In the genomic region with DNA sequence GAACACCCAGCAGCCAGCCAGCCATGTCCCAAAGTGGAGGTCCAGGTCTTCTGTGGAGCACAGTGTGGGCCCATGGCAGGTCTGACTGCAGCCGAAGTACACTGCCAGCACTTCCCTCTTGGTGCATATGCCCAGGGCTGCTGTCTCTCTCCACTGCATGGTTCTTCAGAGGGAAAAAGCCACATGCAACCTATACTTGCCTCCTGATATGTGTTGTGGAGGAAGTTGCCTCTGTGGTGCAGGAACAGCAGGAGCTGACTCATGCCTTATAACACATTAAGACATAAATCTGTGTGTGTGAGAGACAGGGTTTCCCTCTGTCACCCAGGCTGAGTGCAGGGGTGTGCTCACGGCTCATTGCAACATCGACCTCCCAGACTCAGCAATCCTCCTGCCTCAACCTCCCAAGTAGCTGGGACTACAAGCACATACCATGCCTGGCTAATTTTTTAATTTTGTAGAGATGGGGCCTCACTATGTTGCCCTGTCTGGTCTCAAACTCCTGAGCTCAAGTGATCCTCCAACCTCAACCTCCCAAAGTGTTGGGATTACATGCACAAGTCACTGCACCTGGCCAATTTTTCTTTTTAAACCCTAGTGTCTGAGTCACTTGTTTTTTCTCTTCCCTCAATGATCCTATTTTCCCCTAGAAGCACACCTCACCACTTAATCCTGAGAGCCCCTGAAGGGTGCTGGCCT, we compare ENCODE assay signal across 14 cellular contexts.
DNase-seq lines count a peak whose midpoint lies in the region; ATAC-seq and TF ChIP-seq lines count a peak whose summit lies in the region.
"Had no signal": no experiment of that assay in that cellular context is flagged by ENCODE, and none has a peak within 500 bp of the region (broad histone marks: within the 10 kb centered on the region; RNA-seq: fewer than 3 reads in every experiment).

No MANE protein-coding gene starts in this region.

- no peaks in the 10 kb centered on the region for H3K27me3 Mint-ChIP-seq in mesothelial cell of epicardium (ENCODE audit: low read depth)

- no peak overlapping the region for H3K4me3 Mint-ChIP-seq in mesothelial cell of epicardium
- H3K4me3 Mint-ChIP-seq: activated naive CD4-positive, alpha-beta T cell treated with anti-CD3 and anti-CD28 coated beads, Interleukin-2, amount 50 U/mL, for 24 hours had no signal

- ATAC-seq in Right ventricle myocardium inferior (peak; percentile 64), HG03565 (IDR thresholded peaks at IDR 0.05; ENCODE audit: unreplicated experiment) (no peak), GM21737 (IDR thresholded peaks at IDR 0.05; ENCODE audit: unreplicated experiment) (no peak), HG02763 (IDR thresholded peaks at IDR 0.05; ENCODE audit: unreplicated experiment) (no peak)
- ATAC-seq: SK-N-SH treated with all-trans-retinoic acid at 6 μM for 48 hours had no signal

- H3K4me1 ChIP-seq in vagina, result peaks cover 29% of the 10 kb centered on the region

- no peaks in the 10 kb centered on the region for H3K36me3 ChIP-seq in vagina

- peak overlapping the region; percentile 95 for H3K27ac Mint-ChIP-seq in mesothelial cell of epicardium
- H3K27ac Mint-ChIP-seq: activated naive CD4-positive, alpha-beta T cell treated with anti-CD3 and anti-CD28 coated beads, Interleukin-2, amount 50 U/mL, for 24 hours; IgD-negative memory B cell had no signal

- no peaks in the 10 kb centered on the region for H3K9me3 Mint-ChIP-seq in mesothelial cell of epicardium
- H3K9me3 Mint-ChIP-seq: activated naive CD4-positive, alpha-beta T cell treated with anti-CD3 and anti-CD28 coated beads, Interleukin-2, amount 50 U/mL, for 24 hours; IgD-negative memory B cell had no signal

- H3K4me1 Mint-ChIP-seq in mesothelial cell of epicardium, result peaks cover 66% of the 10 kb centered on the region
- H3K4me1 Mint-ChIP-seq: activated naive CD4-positive, alpha-beta T cell treated with anti-CD3 and anti-CD28 coated beads, Interleukin-2, amount 50 U/mL, for 24 hours; IgD-negative memory B cell had no signal

- H3K9me3 ChIP-seq in vagina, result no peaks in the 10 kb centered on the region

- no peak for TF ChIP-seq POLR2A in vagina (IDR thresholded peaks at IDR 0.05)

- H3K4me3 ChIP-seq in vagina, result no peak overlapping the region

- no peaks in the 10 kb centered on the region for H3K27me3 ChIP-seq in vagina

- no peak overlapping the region for H3K27ac ChIP-seq in epithelial cell of prostate
- peak overlapping the region; percentile 31 for H3K27ac ChIP-seq in vagina

- DNase-seq in Right ventricle myocardium inferior (ENCODE audit: missing footprints) (no peak), cardiac septum (ENCODE audit: low spot score) (no peak), epithelial cell of prostate (ENCODE audit: low read depth, low spot score) (peak; percentile 44), mesothelial cell of epicardium (ENCODE audit: low spot score in 2 of 2, unreplicated experiment in 2 of 2) (no peak), vagina (ENCODE audit: extremely low spot score in 2 of 2) (no peak)
- DNase-seq: activated CD4-positive, alpha-beta T cell treated with anti-CD3 and anti-CD28 coated beads, Interleukin-2, amount 50 U/mL, for 4 hours; effector CD8-positive, alpha-beta T cell; NCI-H226 had no signal

- no peaks in the 10 kb centered on the region for H3K36me3 Mint-ChIP-seq in mesothelial cell of epicardium
- H3K36me3 Mint-ChIP-seq: activated naive CD4-positive, alpha-beta T cell treated with anti-CD3 and anti-CD28 coated beads, Interleukin-2, amount 50 U/mL, for 24 hours; IgD-negative memory B cell had no signal

- intact Hi-C loops in Right ventricle myocardium inferior (cut with DNase I) (no loop called here), cardiac septum (cut with DNase I) (no loop called here), vagina (cut with DNase I) (no loop called here)

- TF ChIP-seq CTCF in mesothelial cell of epicardium (IDR thresholded peaks at IDR 0.05; ENCODE audit: unreplicated experiment) (no peak), vagina (IDR thresholded peaks at IDR 0.05) (no peak)
